Comparison of ENCODE assay signal across 23 cellular contexts in genomic region chr2:66532972-66533868, GRCh38.
A peak's percentile ranks its signal among the peaks of the same experiment; 100 is the strongest.
DNase-seq lines count a peak whose midpoint lies in the region; ATAC-seq and TF ChIP-seq lines count a peak whose summit lies in the region.
"Had no signal": no experiment of that assay in that cellular context is flagged by ENCODE, and none has a peak within 500 bp of the region (broad histone marks: within the 10 kb centered on the region; RNA-seq: fewer than 3 reads in every experiment).

No MANE protein-coding gene starts in this region.

- peaks cover 66% of the 10 kb centered on the region for H3K4me1 ChIP-seq in A673 (ENCODE audit: insufficient read depth, low read length, poor library complexity, severe bottlenecking)
- H3K4me1 ChIP-seq: SJCRH30 had no signal

- no peaks in the 10 kb centered on the region for H3K9me3 ChIP-seq in A673 (ENCODE audit: low read depth, low read length, poor library complexity, severe bottlenecking)
- H3K9me3 ChIP-seq: SJCRH30 had no signal

- no peak for ATAC-seq in GM19452 (IDR thresholded peaks at IDR 0.05; ENCODE audit: unreplicated experiment)
- no peak for ATAC-seq in HG03442 (IDR thresholded peaks at IDR 0.05; ENCODE audit: unreplicated experiment)
- ATAC-seq in HG03457 (IDR thresholded peaks at IDR 0.05; ENCODE audit: unreplicated experiment): no peak
- ATAC-seq: activated naive CD4-positive, alpha-beta T cell treated with anti-CD3 and anti-CD28 coated beads, Interleukin-2, amount 50 U/mL, for 72 hours; PC-3 had no signal

- DNase-seq in A673 (ENCODE audit: low spot score) (peak; percentile 21), HFFc6 (no peak), cerebellar cortex (ENCODE audit: low spot score) (peak; percentile 92), mesothelial cell of epicardium (ENCODE audit: low spot score in 2 of 2, unreplicated experiment in 2 of 2) (no peak), inferior parietal cortex (ENCODE audit: extremely low spot score) (no peak)
- DNase-seq: activated CD4-positive, alpha-beta T cell treated with anti-CD3 and anti-CD28 coated beads for 48 hours; brain microvascular endothelial cell; CD4-positive, alpha-beta T cell; DMS53; hippocampal formation; KBM-7; MV-4-11; NCI-H187; occipital lobe; PC-3; SJCRH30 had no signal

- H3K27me3 Mint-ChIP-seq in HFFc6 (ENCODE audit: insufficient read depth): peaks cover 16% of the 10 kb centered on the region
- no peaks in the 10 kb centered on the region for H3K27me3 Mint-ChIP-seq in mesothelial cell of epicardium (ENCODE audit: low read depth)
- H3K27me3 Mint-ChIP-seq: CD4-positive, alpha-beta T cell had no signal

- H3K9me3 Mint-ChIP-seq in HFFc6 (no peaks in the 10 kb centered on the region), mesothelial cell of epicardium (no peaks in the 10 kb centered on the region)
- H3K9me3 Mint-ChIP-seq: activated T-helper 1 cell treated with anti-CD3 and anti-CD28 coated beads, Interleukin-12 subunit alpha, Interleukin-12 subunit beta, Interleukin-2, Interleukin-4 antibody, amounts not matched to agents 30 ng/mL and 10 ng/mL and 1 ng/mL, durations not matched to agents 14 hours and 24 hours and 36 hours; CD4-positive, alpha-beta T cell; T-helper 1 cell treated with Interleukin-12 subunit alpha and Interleukin-12 subunit beta and Interleukin-4 antibody, amounts not matched to agents 30 μg/mL and 1 μg/mL, for 36 hours had no signal

- no peaks in the 10 kb centered on the region for H3K27me3 ChIP-seq in A673 (replicated peaks; ENCODE audit: insufficient read depth, low read depth, low read length, poor library complexity)
- H3K27me3 ChIP-seq: brain microvascular endothelial cell, SJCRH30 had no signal

- H3K36me3 Mint-ChIP-seq in HFFc6 (ENCODE audit: low read depth) (peaks cover 34% of the 10 kb centered on the region), mesothelial cell of epicardium (peaks cover 27% of the 10 kb centered on the region)
- H3K36me3 Mint-ChIP-seq: activated naive CD4-positive, alpha-beta T cell treated with anti-CD3 and anti-CD28 coated beads, Interleukin-2, amount 50 U/mL, for 72 hours had no signal

- TF ChIP-seq CTCF in A673 (conservative IDR thresholded peaks at IDR 0.05; ENCODE audit: low read depth, low read length) (no peak), HFFc6 (IDR thresholded peaks at IDR 0.05) (no peak), mesothelial cell of epicardium (IDR thresholded peaks at IDR 0.05; ENCODE audit: unreplicated experiment) (no peak)

- H3K27ac Mint-ChIP-seq in HFFc6: 0 out of 2 replicates have a peak overlapping the region, but pooled peaks have one; percentile 29
- H3K27ac Mint-ChIP-seq in mesothelial cell of epicardium: peak overlapping the region; percentile 81
- H3K27ac Mint-ChIP-seq: activated naive CD4-positive, alpha-beta T cell treated with anti-CD3 and anti-CD28 coated beads, Interleukin-2, amount 50 U/mL, for 72 hours; activated T-helper 1 cell treated with anti-CD3 and anti-CD28 coated beads, Interleukin-12 subunit alpha, Interleukin-12 subunit beta, Interleukin-2, Interleukin-4 antibody, amounts not matched to agents 30 ng/mL and 10 ng/mL and 1 ng/mL, durations not matched to agents 14 hours and 24 hours and 36 hours; CD4-positive, alpha-beta T cell; T-helper 1 cell treated with Interleukin-12 subunit alpha and Interleukin-12 subunit beta and Interleukin-4 antibody, amounts not matched to agents 30 μg/mL and 1 μg/mL, for 36 hours had no signal

- no peak overlapping the region for H3K4me3 ChIP-seq in A673 (ENCODE audit: low read depth, low read length, poor library complexity, severe bottlenecking)
- H3K4me3 ChIP-seq: lung, SJCRH30 had no signal

- H3K27ac ChIP-seq in A673 (ENCODE audit: low read depth, low read length, poor library complexity, severe bottlenecking): no peak overlapping the region
- H3K27ac ChIP-seq: brain microvascular endothelial cell, SJCRH30 had no signal

- POLR2A ChIA-PET in A673 (lab: Charles Lee; ENCODE audit: low non-redundant PET): no interaction called here

- H3K4me3 Mint-ChIP-seq in HFFc6: no peak overlapping the region
- H3K4me3 Mint-ChIP-seq in mesothelial cell of epicardium: no peak overlapping the region
- H3K4me3 Mint-ChIP-seq: activated T-helper 1 cell treated with anti-CD3 and anti-CD28 coated beads, Interleukin-12 subunit alpha, Interleukin-12 subunit beta, Interleukin-2, Interleukin-4 antibody, amounts not matched to agents 30 ng/mL and 10 ng/mL and 1 ng/mL, durations not matched to agents 14 hours and 24 hours and 36 hours; CD4-positive, alpha-beta T cell; T-helper 1 cell treated with Interleukin-12 subunit alpha and Interleukin-12 subunit beta and Interleukin-4 antibody, amounts not matched to agents 30 μg/mL and 1 μg/mL, for 36 hours had no signal

- CTCF ChIA-PET in A673 (lab: Charles Lee): no interaction called here

- intact Hi-C loops in A673 (cut with micrococcal nuclease; ENCODE audit: unreplicated experiment): no loop called here

- BruUV-seq in A673 (replicated peaks; lab: Mats Ljungman, UMichigan): no TSS peak

- peaks cover 3% of the 10 kb centered on the region for H3K36me3 ChIP-seq in A673 (ENCODE audit: insufficient read depth, low read length, poor library complexity, severe bottlenecking)
- H3K36me3 ChIP-seq: brain microvascular endothelial cell, SJCRH30 had no signal

- H3K4me1 Mint-ChIP-seq in HFFc6 (ENCODE audit: low read depth): peaks cover 59% of the 10 kb centered on the region
- H3K4me1 Mint-ChIP-seq in mesothelial cell of epicardium: peaks cover 75% of the 10 kb centered on the region

Comparison
In these comparisons a context has a peak if more than half of its experiments do, and no peak if none do; other contexts are left out.
1. DNase-seq: peak in A673 (single experiment) and cerebellar cortex (single experiment); none in HFFc6 (single experiment), mesothelial cell of epicardium (0 of 2) and inferior parietal cortex (single experiment).